Comparison of ENCODE assay signal across 8 cellular contexts in genomic region chr5:157574456-157575095, GRCh38. TPM values are rescaled to one million over a fixed set of nuclear protein-coding genes. Genes with fewer than 3 reads are reported as not detected.
DNase-seq lines count a peak whose midpoint lies in the region; ATAC-seq and TF ChIP-seq lines count a peak whose summit lies in the region.

No MANE protein-coding gene starts in this region.

- H3K27ac ChIP-seq in liver (ENCODE audit: low read depth in 1 of 2, low read length in 2 of 2) (peak overlapping the region in 1 of 2 donors; percentile 33), thoracic aorta (peak overlapping the region; percentile 79 to 82)

- H3K27me3 ChIP-seq in liver (ENCODE audit: control insufficient read depth in 4 of 4, insufficient read depth in 4 of 4, low read length in 3 of 4) (no peaks in the 10 kb centered on the region), thoracic aorta (replicated peaks; ENCODE audit: insufficient read depth) (no peaks in the 10 kb centered on the region)

- no peak for TF ChIP-seq RAD21 in liver (IDR thresholded peaks at IDR 0.05)

- H3K9ac ChIP-seq in liver (ENCODE audit: low read depth in 1 of 2, low read length in 2 of 2): no peak overlapping the region

- H3K9me3 ChIP-seq in liver (ENCODE audit: control insufficient read depth in 4 of 4, low read length in 3 of 4) (no peaks in the 10 kb centered on the region), thoracic aorta (no peaks in the 10 kb centered on the region)

- no peak for ATAC-seq in thoracic aorta (ENCODE audit: insufficient number of reproducible peaks, low FRiP score, low read depth)
- no peak for ATAC-seq in GM18519 (IDR thresholded peaks at IDR 0.05; ENCODE audit: low FRiP score, unreplicated experiment)

- in situ Hi-C loops in astrocyte of the cerebellum (cut with HindIII; ENCODE audit: low sequenced_read_pairs): no loop called here

- peak; percentile 73 for DNase-seq in activated effector memory CD4-positive, alpha-beta T cell treated with anti-CD3 and anti-CD28 coated beads, Interleukin-2, amount 50 U/mL, for 16 hours
- DNase-seq in activated effector memory CD4-positive, alpha-beta T cell treated with Interleukin-2 at 50 U/mL for 16 hours: no peak
- DNase-seq in astrocyte of the cerebellum (ENCODE audit: low read depth): no peak
- no peak for DNase-seq in thoracic aorta (ENCODE audit: low spot score)
- DNase-seq in NK-92 (lab: John Stamatoyannopoulos, UW; ENCODE audit: unreplicated experiment): no peak
- DNase-seq in SIG-M5 treated with dmso at 0.1 percent for 504 hours (lab: John Stamatoyannopoulos, UW; ENCODE audit: unreplicated experiment): no peak

- H3K4me3 ChIP-seq in astrocyte of the cerebellum (ENCODE audit: low read depth, low read length) (peak overlapping the region; percentile 89), liver (ENCODE audit: low read depth in 1 of 3, low read length in 3 of 3) (peak overlapping the region; percentile 62 to 84 (median 82)), thoracic aorta (peak overlapping the region; percentile 89)

- H3K36me3 ChIP-seq in liver (ENCODE audit: control insufficient read depth in 4 of 4, insufficient read depth in 3 of 4, low read depth in 1 of 4, low read length in 3 of 4) (no peaks in the 10 kb centered on the region), thoracic aorta (no peaks in the 10 kb centered on the region)

- 28% methylated on average over 39 of the region's 39 CpGs for WGBS in liver

- peaks cover 0 to 13% (median 7%) of the 10 kb centered on the region in 4 donors for H3K4me1 ChIP-seq in liver (ENCODE audit: control insufficient read depth in 4 of 4, insufficient read depth in 4 of 4, low read length in 3 of 4)
- peaks cover 5 to 41% of the 10 kb centered on the region in 2 donors for H3K4me1 ChIP-seq in thoracic aorta (ENCODE audit: control insufficient read depth in 1 of 2, low read depth in 2 of 2)

- TF ChIP-seq CTCF in astrocyte of the cerebellum (IDR thresholded peaks at IDR 0.05; ENCODE audit: low read depth, low read length, missing control alignments) (no peak), liver (IDR thresholded peaks at IDR 0.05; ENCODE audit: low read depth, low read length, missing input control) (no peak), thoracic aorta (IDR thresholded peaks at IDR 0.05) (no peak)

TF ChIP-seq in liver, 16 proteins besides CTCF, POLR2A, EP300 and RAD21:
- TF ChIP-seq RXRA (IDR thresholded peaks at IDR 0.05): no peak
- TF ChIP-seq HNF4A (conservative IDR thresholded peaks at IDR 0.05): no peak
- no peak for TF ChIP-seq FOXA2 (IDR thresholded peaks at IDR 0.05)
- no peak for TF ChIP-seq JUND (IDR thresholded peaks at IDR 0.05)
- TF ChIP-seq NR2F2 (IDR thresholded peaks at IDR 0.05): no peak
- no peak for TF ChIP-seq REST (IDR thresholded peaks at IDR 0.05)
- no peak for TF ChIP-seq ATF3 (IDR thresholded peaks at IDR 0.05)
- TF ChIP-seq EGR1 (IDR thresholded peaks at IDR 0.05; ENCODE audit: low read depth in 2 of 2): no peak
- no peak for TF ChIP-seq MAX (IDR thresholded peaks at IDR 0.05)
- TF ChIP-seq FOXA1 (IDR thresholded peaks at IDR 0.05): no peak
- TF ChIP-seq ZBTB33 (IDR thresholded peaks at IDR 0.05): no peak
- TF ChIP-seq GABPA (IDR thresholded peaks at IDR 0.05 in 1 of 2, conservative IDR thresholded peaks at IDR 0.05 in 1 of 2): no peak
- no peak for TF ChIP-seq HNF4G (IDR thresholded peaks at IDR 0.05)
- TF ChIP-seq YY1 (IDR thresholded peaks at IDR 0.05): no peak
- no peak for TF ChIP-seq TAF1 (conservative IDR thresholded peaks at IDR 0.05)
- TF ChIP-seq SP1 (IDR thresholded peaks at IDR 0.05): no peak

RNA-seq across cellular contexts. Expression of gene ADAM19, which starts 1.0 kb away (rescaled TPM):
- total RNA-seq in liver: 1 to 10 TPM; 2.4 to 7.1 TPM
- polyA plus RNA-seq in liver: 1 to 10 TPM; 2.4 to 3.3 TPM
- 10 to 100 TPM in 1 of 2 donors, 1 to 10 TPM in 1; 9.9 to 46.1 TPM for total RNA-seq in thoracic aorta
